27 cellular contexts compared by ENCODE assay signal in the genomic region with DNA sequence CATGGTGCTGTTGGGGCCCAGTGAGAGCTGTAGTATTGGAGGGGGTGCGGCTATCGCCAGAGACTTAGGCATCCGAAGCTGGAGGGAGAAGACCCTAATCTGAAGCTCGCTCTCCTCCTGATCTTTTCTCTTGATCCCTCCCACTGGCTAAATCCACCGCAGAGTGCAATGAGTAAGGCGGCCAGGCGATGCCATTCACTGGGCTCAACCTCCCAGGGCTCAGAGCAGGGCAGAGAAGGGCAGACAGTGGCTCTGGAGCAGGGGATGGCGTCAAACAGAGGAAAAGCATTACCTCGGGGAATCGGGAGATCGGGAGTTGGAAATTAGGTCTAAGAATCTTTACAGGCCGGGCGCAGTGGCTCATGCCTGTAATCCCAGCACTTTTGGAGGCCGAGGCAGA. TPM values are rescaled to one million over a fixed set of nuclear protein-coding genes. Genes with fewer than 3 reads are reported as not detected.
"Had no signal": no experiment of that assay in that cellular context is flagged by ENCODE, and none has a peak within 500 bp of the region (broad histone marks: within the 10 kb centered on the region; RNA-seq: fewer than 3 reads in every experiment).

No MANE protein-coding gene starts in this region.

- H3K36me3 ChIP-seq: left lung, lower lobe of right lung, ovary, right atrium auricular region, right lobe of liver, tibial nerve, uterus had no signal

- H3K27me3 ChIP-seq: left lung, ovary, right atrium auricular region, right lobe of liver, tibial nerve, uterus had no signal

- ATAC-seq: left colon; left lung; lower lobe of right lung; naive thymus-derived CD4-positive, alpha-beta T cell; natural killer cell treated with Interleukin-12 subunit alpha and Interleukin-12 subunit beta and Interleukin-15 and Interleukin-18, amount 100 ng/mL, for 72 hours; right lobe of liver; stimulated activated memory B cell treated with anti-CD40 and anti-IgM and Interleukin-4, amounts not matched to agents 10 μg/mL and 1 μg/mL and 100 μg/mL, for 72 hours; stimulated activated naive CD8-positive, alpha-beta T cell treated with anti-CD3 and anti-CD28 coated beads, Interleukin-15, amount 100 ng/mL, for 72 hours had no signal

- H3K4me1 ChIP-seq: left lung, lower lobe of right lung, right atrium auricular region, right lobe of liver, tibial nerve, uterus had no signal

- H3K4me2 ChIP-seq: smooth muscle cell had no signal

- H3K4me3 ChIP-seq: left lung, lower lobe of right lung, ovary, right atrium auricular region, right lobe of liver, smooth muscle cell, tibial nerve, uterus had no signal

- H3K9me3 ChIP-seq: left lung, lower lobe of right lung, ovary, right atrium auricular region, right lobe of liver, tibial nerve, uterus had no signal

- DNase-seq: hypothalamus; immature natural killer cell; kidney; left colon; lower lobe of right lung; mammary epithelial cell; mesenchymal stem cell; naive thymus-derived CD4-positive, alpha-beta T cell; ovary; right lobe of liver; stimulated activated CD4-positive, alpha-beta T cell treated with anti-CD3 and anti-CD28 coated beads, Interleukin-1b, Interleukin-23, amount 100 ng/mL, for 48 hours; stimulated activated CD4-positive, alpha-beta T cell treated with anti-CD3 and anti-CD28 coated beads, Interleukin-2, amount 100 ng/mL, for 48 hours; stimulated activated CD4-positive, alpha-beta T cell treated with anti-CD3 and anti-CD28 coated beads, Interleukin-4, amount 100 ng/mL, for 4 hours; stimulated activated CD8-positive, alpha-beta memory T cell treated with anti-CD3 and anti-CD28 coated beads, Interleukin-4, amount 100 ng/mL, for 48 hours; stimulated activated naive CD4-positive, alpha-beta T cell treated with Interleukin-2 at 50 U/mL for 16 hours; stimulated activated naive CD8-positive, alpha-beta T cell treated with anti-CD3 and anti-CD28 coated beads, Interleukin-15, amount 100 ng/mL, for 72 hours; substantia nigra; uterus had no signal

- FAIRE-seq: islet of Langerhans, kidney had no signal

- H3K27ac ChIP-seq: left lung, lower lobe of right lung, ovary, right atrium auricular region, right lobe of liver, tibial nerve, uterus had no signal

RNA-seq across cellular contexts. Expression of a gene that starts 22.3 kb away (rescaled TPM):
- total RNA-seq: left colon; mammary epithelial cell; natural killer cell treated with Interleukin-12 subunit alpha and Interleukin-12 subunit beta and Interleukin-15 and Interleukin-18, amount 100 ng/mL, for 72 hours; pulmonary artery endothelial cell; right atrium auricular region; ureter had no signal
- polyA plus RNA-seq: immature natural killer cell; mammary epithelial cell; naive thymus-derived CD4-positive, alpha-beta T cell had no signal
